30 cellular contexts compared by ENCODE assay signal in genomic region chr12:109493090-109493489, GRCh38.
"Had no signal": no experiment of that assay in that cellular context is flagged by ENCODE, and none has a peak within 500 bp of the region (broad histone marks: within the 10 kb centered on the region; RNA-seq: fewer than 3 reads in every experiment).

No MANE protein-coding gene starts in this region.

- H3K27ac ChIP-seq: ascending aorta, breast epithelium, cardiac muscle cell, epithelial cell of prostate, WERI-Rb-1 had no signal

- H3K4me3 ChIP-seq: ascending aorta, breast epithelium, cardiac muscle cell had no signal

- H3K27me3 Mint-ChIP-seq: activated B cell treated with CpG ODN at 0.5 μM for 24 hours; activated CD4-positive, alpha-beta memory T cell treated with anti-CD3 and anti-CD28 coated beads, Interleukin-2, amount 10 ng/mL, durations not matched to agents 7 days and 5 days; activated CD4-positive, alpha-beta T cell treated with anti-CD3 and anti-CD28 coated beads, Interleukin-2, amount 10 ng/mL, durations not matched to agents 7 days and 5 days; activated naive CD4-positive, alpha-beta T cell treated with anti-CD3 and anti-CD28 coated beads, Interleukin-2, amount 10 ng/mL, durations not matched to agents 7 days and 5 days; activated naive CD8-positive, alpha-beta T cell treated with anti-CD3 and anti-CD28 coated beads, Interleukin-2, amount 10 ng/mL, durations not matched to agents 7 days and 5 days; activated T-cell treated with anti-CD3 and anti-CD28 coated beads, Interleukin-2, amount 50 U/mL, for 24 hours; brain; effector memory CD8-positive, alpha-beta T cell; T-helper 17 cell had no signal

- DNase-seq: activated B cell treated with CpG ODN at 0.5 μM for 24 hours; activated CD4-positive, alpha-beta memory T cell treated with anti-CD3 and anti-CD28 coated beads, Interleukin-2, amount 10 ng/mL, durations not matched to agents 7 days and 5 days; activated CD4-positive, alpha-beta T cell treated with anti-CD3 and anti-CD28 coated beads, Interleukin-2, amount 10 ng/mL, durations not matched to agents 7 days and 5 days; activated CD4-positive, alpha-beta T cell treated with anti-CD3 and anti-CD28 coated beads, Interleukin-2, amount 50 U/mL, for 4 hours; activated CD8-positive, alpha-beta memory T cell treated with anti-CD3 and anti-CD28 coated beads, Interleukin-2, amount 50 U/mL, for 48 hours; activated gamma-delta T cell; activated naive CD4-positive, alpha-beta T cell; activated naive CD4-positive, alpha-beta T cell treated with anti-CD3 and anti-CD28 coated beads, Interleukin-2, amount 10 ng/mL, durations not matched to agents 7 days and 5 days; activated naive CD8-positive, alpha-beta T cell treated with anti-CD3 and anti-CD28 coated beads, Interleukin-2, amount 10 ng/mL, durations not matched to agents 7 days and 5 days; activated T-cell treated with anti-CD3 and anti-CD28 coated beads for 4 hours; activated T-cell treated with anti-CD3 and anti-CD28 coated beads, Interleukin-2, amount 50 U/mL, for 24 hours; activated T-cell treated with anti-CD3 and anti-CD28 coated beads, Interleukin-2, amount 50 U/mL, for 72 hours; cortex of kidney; dermis blood vessel endothelial cell; effector CD4-positive, alpha-beta T cell; effector memory CD8-positive, alpha-beta T cell; foreskin fibroblast; head of caudate nucleus; T-helper 1 cell; T-helper 17 cell; T1000; WERI-Rb-1 had no signal

- ATAC-seq: activated CD4-positive, CD25-positive, alpha-beta regulatory T cell treated with anti-CD3 and anti-CD28 coated beads, Interleukin-2, amount 50 U/mL, for 24 hours; activated naive CD4-positive, alpha-beta T cell treated with anti-CD3 and anti-CD28 coated beads, Interleukin-2, amount 50 U/mL, for 72 hours; activated T-cell treated with anti-CD3 and anti-CD28 coated beads, Interleukin-2, amount 50 U/mL, for 72 hours; effector memory CD8-positive, alpha-beta T cell; T-helper 17 cell had no signal

- H3K9me3 Mint-ChIP-seq: activated B cell treated with CpG ODN at 0.5 μM for 24 hours; activated CD4-positive, alpha-beta memory T cell treated with anti-CD3 and anti-CD28 coated beads, Interleukin-2, amount 10 ng/mL, durations not matched to agents 7 days and 5 days; activated CD4-positive, alpha-beta T cell treated with anti-CD3 and anti-CD28 coated beads, Interleukin-2, amount 10 ng/mL, durations not matched to agents 7 days and 5 days; activated naive CD4-positive, alpha-beta T cell treated with anti-CD3 and anti-CD28 coated beads, Interleukin-2, amount 10 ng/mL, durations not matched to agents 7 days and 5 days; activated naive CD4-positive, alpha-beta T cell treated with anti-CD3 and anti-CD28 coated beads, Interleukin-2, amount 50 U/mL, for 72 hours; activated naive CD8-positive, alpha-beta T cell treated with anti-CD3 and anti-CD28 coated beads, Interleukin-2, amount 10 ng/mL, durations not matched to agents 7 days and 5 days; activated T-cell treated with anti-CD3 and anti-CD28 coated beads, Interleukin-2, amount 50 U/mL, for 24 hours; activated T-cell treated with anti-CD3 and anti-CD28 coated beads, Interleukin-2, amount 50 U/mL, for 72 hours; effector memory CD8-positive, alpha-beta T cell; T-helper 2 cell treated with Interferon-gamma antibody and Interleukin-4, amounts not matched to agents 5 μg/mL and 100 μg/mL, for 36 hours had no signal

- H3K4me1 Mint-ChIP-seq: activated B cell treated with CpG ODN at 0.5 μM for 24 hours, brain had no signal

- H3K9me3 ChIP-seq: ascending aorta, breast epithelium had no signal

- H3K4me1 ChIP-seq: ascending aorta, breast epithelium had no signal

- H3K4me3 Mint-ChIP-seq: activated B cell treated with CpG ODN at 0.5 μM for 24 hours; activated CD4-positive, alpha-beta memory T cell treated with anti-CD3 and anti-CD28 coated beads, Interleukin-2, amount 10 ng/mL, durations not matched to agents 7 days and 5 days; activated CD4-positive, alpha-beta T cell treated with anti-CD3 and anti-CD28 coated beads, Interleukin-2, amount 10 ng/mL, durations not matched to agents 7 days and 5 days; activated naive CD4-positive, alpha-beta T cell treated with anti-CD3 and anti-CD28 coated beads, Interleukin-2, amount 10 ng/mL, durations not matched to agents 7 days and 5 days; activated naive CD8-positive, alpha-beta T cell treated with anti-CD3 and anti-CD28 coated beads, Interleukin-2, amount 10 ng/mL, durations not matched to agents 7 days and 5 days; activated T-cell treated with anti-CD3 and anti-CD28 coated beads, Interleukin-2, amount 50 U/mL, for 24 hours; activated T-cell treated with anti-CD3 and anti-CD28 coated beads, Interleukin-2, amount 50 U/mL, for 72 hours; brain; effector memory CD8-positive, alpha-beta T cell; T-helper 17 cell; T-helper 2 cell treated with Interferon-gamma antibody and Interleukin-4, amounts not matched to agents 5 μg/mL and 100 μg/mL, for 36 hours had no signal

- H3K27me3 ChIP-seq: ascending aorta, breast epithelium, cardiac muscle cell had no signal

- H3K27ac Mint-ChIP-seq: activated B cell treated with CpG ODN at 0.5 μM for 24 hours; activated CD4-positive, alpha-beta memory T cell treated with anti-CD3 and anti-CD28 coated beads, Interleukin-2, amount 10 ng/mL, durations not matched to agents 7 days and 5 days; activated CD4-positive, alpha-beta T cell treated with anti-CD3 and anti-CD28 coated beads, Interleukin-2, amount 10 ng/mL, durations not matched to agents 7 days and 5 days; activated naive CD4-positive, alpha-beta T cell treated with anti-CD3 and anti-CD28 coated beads, Interleukin-2, amount 10 ng/mL, durations not matched to agents 7 days and 5 days; activated naive CD8-positive, alpha-beta T cell treated with anti-CD3 and anti-CD28 coated beads, Interleukin-2, amount 10 ng/mL, durations not matched to agents 7 days and 5 days; activated T-cell treated with anti-CD3 and anti-CD28 coated beads, Interleukin-2, amount 50 U/mL, for 24 hours; activated T-cell treated with anti-CD3 and anti-CD28 coated beads, Interleukin-2, amount 50 U/mL, for 72 hours; brain; T-helper 17 cell; T-helper 2 cell treated with Interferon-gamma antibody and Interleukin-4, amounts not matched to agents 5 μg/mL and 100 μg/mL, for 36 hours had no signal
